Comparison of ENCODE assay signal across 14 cellular contexts in genomic region chr13:51808811-51809210, GRCh38. TPM values are rescaled to one million over a fixed set of nuclear protein-coding genes. Genes with fewer than 3 reads are reported as not detected.
A peak's percentile ranks its signal among the peaks of the same experiment; 100 is the strongest.
DNase-seq lines count a peak whose midpoint lies in the region; ATAC-seq and TF ChIP-seq lines count a peak whose summit lies in the region.
"Had no signal": no experiment of that assay in that cellular context is flagged by ENCODE, and none has a peak within 500 bp of the region (broad histone marks: within the 10 kb centered on the region; RNA-seq: fewer than 3 reads in every experiment).

No MANE protein-coding gene starts in this region.

- intact Hi-C loops in CD4-positive, alpha-beta T cell (cut with DNase I, micrococcal nuclease), result loop anchor here in 1 of 2 experiments (5.0 kb wide), 1 partner anchor 33 kb away; no protein-coding TSS in a partner anchor

- no peak overlapping the region for H3K27ac ChIP-seq in CD4-positive, alpha-beta T cell (ENCODE audit: low read depth, low read length)
- H3K27ac ChIP-seq in CD8-positive, alpha-beta memory T cell (ENCODE audit: low read depth, low read length), result no peak overlapping the region
- H3K27ac ChIP-seq in RWPE1, result no peak overlapping the region
- no peak overlapping the region for H3K27ac ChIP-seq in WERI-Rb-1
- H3K27ac ChIP-seq: BLaER1 treated with 17β-estradiol and CSF1 and Interleukin-3, amounts not matched to agents 10 nM and 100 nM had no signal

- no peak for ATAC-seq in CD4-positive, alpha-beta T cell (ENCODE audit: poor library complexity)
- ATAC-seq in naive thymus-derived CD8-positive, alpha-beta T cell, result no peak
- no peak for ATAC-seq in HG02884 (IDR thresholded peaks at IDR 0.05; ENCODE audit: unreplicated experiment)
- ATAC-seq: HepG2 had no signal

- peaks cover 8% of the 10 kb centered on the region for H3K36me3 ChIP-seq in CD8-positive, alpha-beta memory T cell (ENCODE audit: insufficient read depth, low read length)
- no peaks in the 10 kb centered on the region for H3K36me3 ChIP-seq in WERI-Rb-1
- H3K36me3 ChIP-seq: BLaER1 treated with 17β-estradiol and CSF1 and Interleukin-3, amounts not matched to agents 10 nM and 100 nM had no signal

- peak overlapping the region; percentile 99 for H3K27ac Mint-ChIP-seq in CD4-positive, alpha-beta T cell
- H3K27ac Mint-ChIP-seq in CD8-positive, alpha-beta memory T cell, result peak overlapping the region in 6 of 8 donors; percentile 3 to 83 (median 74)
- peak overlapping the region; percentile 46 for H3K27ac Mint-ChIP-seq in activated naive CD8-positive, alpha-beta T cell treated with anti-CD3 and anti-CD28 coated beads for 36 hours
- peak overlapping the region in 9 of 10 donors; percentile 49 to 97 (median 67) for H3K27ac Mint-ChIP-seq in naive thymus-derived CD8-positive, alpha-beta T cell

- no peaks in the 10 kb centered on the region for H3K9me3 Mint-ChIP-seq in CD4-positive, alpha-beta T cell
- H3K9me3 Mint-ChIP-seq in CD8-positive, alpha-beta memory T cell, result no peaks in the 10 kb centered on the region
- peaks cover 2% of the 10 kb centered on the region for H3K9me3 Mint-ChIP-seq in activated naive CD8-positive, alpha-beta T cell treated with anti-CD3 and anti-CD28 coated beads for 36 hours
- no peaks in the 10 kb centered on the region for H3K9me3 Mint-ChIP-seq in naive thymus-derived CD8-positive, alpha-beta T cell

- no peaks in the 10 kb centered on the region for H3K27me3 ChIP-seq in CD4-positive, alpha-beta T cell (ENCODE audit: control insufficient read depth, insufficient read depth, low read length)
- no peaks in the 10 kb centered on the region for H3K27me3 ChIP-seq in CD8-positive, alpha-beta memory T cell (ENCODE audit: insufficient read depth, low read length, poor library complexity, severe bottlenecking)
- no peaks in the 10 kb centered on the region for H3K27me3 ChIP-seq in WERI-Rb-1 (ENCODE audit: insufficient read depth, low read depth, severe bottlenecking)
- H3K27me3 ChIP-seq: BLaER1 treated with 17β-estradiol and CSF1 and Interleukin-3, amounts not matched to agents 10 nM and 100 nM had no signal

- POLR2A ChIA-PET in CD4-positive, alpha-beta T cell (lab: Charles Lee), result interaction anchor here (8.1 kb wide), 1 partner anchor 17 kb away, joined by 110 read pairs; no protein-coding TSS in a partner anchor
- POLR2A ChIA-PET in CD8-positive, alpha-beta memory T cell (lab: Charles Lee), result interaction anchor here (0.7 kb wide), 1 partner anchor 9 kb away, joined by 3 read pairs; no protein-coding TSS in a partner anchor
- POLR2A ChIA-PET in naive thymus-derived CD8-positive, alpha-beta T cell (lab: Charles Lee), result interaction anchor here (0.6 to 6.0 kb wide), 5 partner anchors 11 to 362 kb away, joined by 3 to 33 read pairs (median 3); partner anchors contain the start of gene INTS6
- POLR2A ChIA-PET in RWPE1 (lab: Yijun Ruan, JAX; ENCODE audit: low non-redundant PET), result no interaction called here

- CTCF ChIA-PET in CD4-positive, alpha-beta T cell (lab: Charles Lee), result no interaction called here
- CTCF ChIA-PET in CD8-positive, alpha-beta memory T cell (lab: Charles Lee), result interaction anchor here (0.6 to 4.4 kb wide), 2 partner anchors 24 to 637 kb away, joined by 3 to 23 read pairs; no protein-coding TSS in a partner anchor
- CTCF ChIA-PET in RWPE1 (lab: Yijun Ruan, JAX), result no interaction called here

- no peak for DNase-seq in CD4-positive, alpha-beta T cell
- DNase-seq in CD8-positive, alpha-beta memory T cell, result no peak
- no peak for DNase-seq in activated naive CD8-positive, alpha-beta T cell treated with anti-CD3 and anti-CD28 coated beads for 36 hours
- DNase-seq in naive thymus-derived CD8-positive, alpha-beta T cell, result no peak
- DNase-seq in RWPE1 (ENCODE audit: low spot score) (no peak), WERI-Rb-1 (no peak)
- DNase-seq: ACHN, DMS53, Kasumi-1 had no signal

- peaks cover 66% of the 10 kb centered on the region for H3K36me3 Mint-ChIP-seq in CD4-positive, alpha-beta T cell (ENCODE audit: low read depth)
- peaks cover 9 to 18% (median 10%) of the 10 kb centered on the region in 3 donors for H3K36me3 Mint-ChIP-seq in CD8-positive, alpha-beta memory T cell
- peaks cover 41% of the 10 kb centered on the region for H3K36me3 Mint-ChIP-seq in activated naive CD8-positive, alpha-beta T cell treated with anti-CD3 and anti-CD28 coated beads for 36 hours
- H3K36me3 Mint-ChIP-seq in naive thymus-derived CD8-positive, alpha-beta T cell, result peaks cover 4 to 56% (median 18%) of the 10 kb centered on the region in 3 donors

- H3K4me1 Mint-ChIP-seq in CD4-positive, alpha-beta T cell (ENCODE audit: low read depth), result peaks cover 63% of the 10 kb centered on the region
- H3K4me1 Mint-ChIP-seq in CD8-positive, alpha-beta memory T cell, result peaks cover 27 to 41% (median 28%) of the 10 kb centered on the region in 3 donors
- peaks cover 50% of the 10 kb centered on the region for H3K4me1 Mint-ChIP-seq in activated naive CD8-positive, alpha-beta T cell treated with anti-CD3 and anti-CD28 coated beads for 36 hours
- H3K4me1 Mint-ChIP-seq in naive thymus-derived CD8-positive, alpha-beta T cell, result peaks cover 19 to 71% (median 56%) of the 10 kb centered on the region in 4 donors

- no peak for TF ChIP-seq CTCF in CD4-positive, alpha-beta T cell (IDR thresholded peaks at IDR 0.05)
- no peak for TF ChIP-seq CTCF in RWPE1 (conservative IDR thresholded peaks at IDR 0.05; ENCODE audit: low read depth)
- no peak for TF ChIP-seq CTCF in WERI-Rb-1 (IDR thresholded peaks at IDR 0.05; ENCODE audit: low read depth, low read length)

- no peaks in the 10 kb centered on the region for H3K9me3 ChIP-seq in CD4-positive, alpha-beta T cell (ENCODE audit: control insufficient read depth, low read length)
- no peaks in the 10 kb centered on the region for H3K9me3 ChIP-seq in CD8-positive, alpha-beta memory T cell (ENCODE audit: low read length)
- H3K9me3 ChIP-seq in WERI-Rb-1 (ENCODE audit: severe bottlenecking), result no peaks in the 10 kb centered on the region

- no peaks in the 10 kb centered on the region for H3K27me3 Mint-ChIP-seq in CD4-positive, alpha-beta T cell
- peaks cover 0 to 5% of the 10 kb centered on the region in 2 donors for H3K27me3 Mint-ChIP-seq in CD8-positive, alpha-beta memory T cell
- H3K27me3 Mint-ChIP-seq in activated naive CD8-positive, alpha-beta T cell treated with anti-CD3 and anti-CD28 coated beads for 36 hours, result no peaks in the 10 kb centered on the region
- no peaks in the 10 kb centered on the region for H3K27me3 Mint-ChIP-seq in naive thymus-derived CD8-positive, alpha-beta T cell

- no peak overlapping the region for H3K4me3 ChIP-seq in CD8-positive, alpha-beta memory T cell (ENCODE audit: low read length)
- no peak overlapping the region for H3K4me3 ChIP-seq in WERI-Rb-1 (ENCODE audit: low read depth, low read length)
- H3K4me3 ChIP-seq: BLaER1 treated with 17β-estradiol and CSF1 and Interleukin-3, amounts not matched to agents 10 nM and 100 nM had no signal

- H3K4me1 ChIP-seq in CD8-positive, alpha-beta memory T cell (ENCODE audit: insufficient read depth, low read length), result peaks cover 28% of the 10 kb centered on the region

- no peak overlapping the region for H3K4me3 Mint-ChIP-seq in CD4-positive, alpha-beta T cell
- H3K4me3 Mint-ChIP-seq in CD8-positive, alpha-beta memory T cell, result peak overlapping the region in 1 of 7 donors; percentile 41
- no peak overlapping the region for H3K4me3 Mint-ChIP-seq in activated naive CD8-positive, alpha-beta T cell treated with anti-CD3 and anti-CD28 coated beads for 36 hours
- H3K4me3 Mint-ChIP-seq in naive thymus-derived CD8-positive, alpha-beta T cell, result no peak overlapping the region

RNA-seq across cellular contexts. Expression of gene DHRS12, which starts 4.8 kb away (rescaled TPM):
- total RNA-seq in CD4-positive, alpha-beta T cell, result 10 to 100 TPM in 1 of 2 experiments, 1 to 10 TPM in 1; 10.0 to 14.8 TPM
- 1 to 10 TPM; 7.1 to 7.2 TPM for total RNA-seq in CD8-positive, alpha-beta memory T cell
- polyA plus RNA-seq in CD8-positive, alpha-beta memory T cell, result 35.6 TPM
- total RNA-seq in activated naive CD8-positive, alpha-beta T cell treated with anti-CD3 and anti-CD28 coated beads for 36 hours, result 1 to 10 TPM; 9.7 to 9.9 TPM
- 10 to 100 TPM; 22.6 to 24.2 TPM for total RNA-seq in naive thymus-derived CD8-positive, alpha-beta T cell
- polyA plus RNA-seq in naive thymus-derived CD8-positive, alpha-beta T cell, result 10 to 100 TPM; 22.1 to 33.2 (median 26.0) TPM
- total RNA-seq: Daoy had no signal

RNA-seq across cellular contexts. Expression of gene TMEM272, which starts 36.2 kb away (rescaled TPM):
- total RNA-seq in CD4-positive, alpha-beta T cell, result 1 to 10 TPM; 2.7 to 2.8 TPM
- total RNA-seq in CD8-positive, alpha-beta memory T cell, result under 1 TPM; 0.35 to 0.69 TPM
- polyA plus RNA-seq in CD8-positive, alpha-beta memory T cell, result 0.12 TPM
- 1 to 10 TPM; 1.5 to 1.6 TPM for total RNA-seq in activated naive CD8-positive, alpha-beta T cell treated with anti-CD3 and anti-CD28 coated beads for 36 hours
- total RNA-seq in naive thymus-derived CD8-positive, alpha-beta T cell, result 10 to 100 TPM; 14.7 to 15.4 TPM
- polyA plus RNA-seq in naive thymus-derived CD8-positive, alpha-beta T cell, result under 1 TPM; 0.29 to 0.75 (median 0.52) TPM
- total RNA-seq: A172, Daoy had no signal

RNA-seq across cellular contexts. Expression of gene CCDC70, which starts 53.0 kb away (rescaled TPM):
- total RNA-seq in CD4-positive, alpha-beta T cell, result not detected
- total RNA-seq in CD8-positive, alpha-beta memory T cell, result not detected
- polyA plus RNA-seq in CD8-positive, alpha-beta memory T cell, result not detected
- total RNA-seq in activated naive CD8-positive, alpha-beta T cell treated with anti-CD3 and anti-CD28 coated beads for 36 hours, result under 1 TPM; 0.19 to 0.56 TPM
- total RNA-seq in naive thymus-derived CD8-positive, alpha-beta T cell, result not detected
- polyA plus RNA-seq in naive thymus-derived CD8-positive, alpha-beta T cell, result not detected
- total RNA-seq: A172, Daoy had no signal
- polyA plus RNA-seq: HepG2 had no signal

Comparison
In these comparisons a context has a peak if more than half of its experiments do, and no peak if none do; other contexts are left out.
1. H3K27ac Mint-ChIP-seq: peak in every context shown above with its lines; median percentile 99 in CD4-positive, alpha-beta T cell; 74 in CD8-positive, alpha-beta memory T cell; 67 in naive thymus-derived CD8-positive, alpha-beta T cell; 46 in activated naive CD8-positive, alpha-beta T cell treated with anti-CD3 and anti-CD28 coated beads for 36 hours.
2. RNA of gene TMEM272, which starts 36.2 kb away (total RNA-seq): 14.7 to 15.4 TPM in naive thymus-derived CD8-positive, alpha-beta T cell; 2.7 to 2.8 TPM in CD4-positive, alpha-beta T cell, 1.5 to 1.6 TPM in activated naive CD8-positive, alpha-beta T cell treated with anti-CD3 and anti-CD28 coated beads for 36 hours and 0.35 to 0.69 TPM in CD8-positive, alpha-beta memory T cell; every median in the first group is over 4 times any median in the second.